18 cellular contexts compared by ENCODE assay signal in the genomic region with DNA sequence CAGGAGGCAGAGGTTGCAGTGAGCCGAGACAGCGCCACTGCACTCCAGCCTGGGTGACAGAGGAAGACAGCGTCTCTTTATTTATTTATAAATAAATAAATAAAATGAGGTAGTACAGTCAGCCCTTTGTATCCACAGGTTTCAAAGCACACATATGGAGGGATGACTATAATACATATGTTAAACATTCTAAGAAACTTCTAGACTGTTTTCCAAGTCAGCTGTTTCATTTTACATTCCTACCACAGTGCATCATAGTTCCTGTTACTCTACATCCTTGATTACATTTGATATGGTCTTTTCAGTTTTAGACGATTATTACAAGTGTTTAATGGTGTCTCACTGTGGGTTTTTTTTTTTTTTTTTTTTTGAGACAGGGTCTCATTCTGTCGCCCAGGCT.
DNase-seq lines count a peak whose midpoint lies in the region; ATAC-seq and TF ChIP-seq lines count a peak whose summit lies in the region.
"Had no signal": no experiment of that assay in that cellular context is flagged by ENCODE, and none has a peak within 500 bp of the region (broad histone marks: within the 10 kb centered on the region; RNA-seq: fewer than 3 reads in every experiment).

No MANE protein-coding gene starts in this region.

- peaks cover 2% of the 10 kb centered on the region; the same call in 1 of the 2 replicates for H3K4me1 ChIP-seq in IMR-90 (ENCODE audit: control insufficient read depth, insufficient read depth, low read length)
- H3K4me1 ChIP-seq in foreskin keratinocyte = peaks cover 15% of the 10 kb centered on the region
- H3K4me1 ChIP-seq: A549, Caco-2 had no signal

- DNase-seq in IMR-90 (peak; percentile 75), epithelial cell of prostate (ENCODE audit: low read depth, low spot score) (no peak), foreskin keratinocyte (no peak), LoVo (ENCODE audit: low spot score) (no peak), NK-92 (lab: John Stamatoyannopoulos, UW; ENCODE audit: unreplicated experiment) (no peak)
- no peak for DNase-seq in stimulated activated naive CD8-positive, alpha-beta T cell treated with anti-CD3 and anti-CD28 coated beads, Interleukin-15, amount 100 ng/mL, for 72 hours
- DNase-seq: AML-193; Caco-2; Calu3; CD4-positive, alpha-beta T cell; CD8-positive, alpha-beta T cell; DMS79 treated with DMSO at 0.1 percent for 48 hours; GF-D8 had no signal

- peaks cover 9% of the 10 kb centered on the region for H3K36me3 ChIP-seq in IMR-90 (ENCODE audit: control insufficient read depth, insufficient read depth, low read length)

- no peak overlapping the region for H3K4me3 Mint-ChIP-seq in stimulated activated naive CD8-positive, alpha-beta T cell treated with anti-CD3 and anti-CD28 coated beads, Interleukin-15, amount 100 ng/mL, for 72 hours
- H3K4me3 Mint-ChIP-seq: B cell; CD4-positive, alpha-beta T cell; CD8-positive, alpha-beta T cell had no signal

- no peak overlapping the region for H3K4me3 ChIP-seq in IMR-90 (ENCODE audit: insufficient read depth, low read depth, low read length)
- H3K4me3 ChIP-seq: A549; BLaER1 treated with 17β-estradiol and CSF1 and Interleukin-3, amounts not matched to agents 10 nM and 100 nM had no signal

- H3K18ac ChIP-seq in IMR-90 (ENCODE audit: low read depth, low read length) = no peak overlapping the region

- H4K91ac ChIP-seq in IMR-90 (ENCODE audit: insufficient read depth, low read depth, low read length) = no peak overlapping the region

- H2BK15ac ChIP-seq in IMR-90 (ENCODE audit: low read depth, low read length) = no peak overlapping the region

- no peak overlapping the region for H2AFZ ChIP-seq in IMR-90 (replicated peaks; ENCODE audit: low read length, poor library complexity)

- TF ChIP-seq POLR2A in IMR-90 (IDR thresholded peaks at IDR 0.05; ENCODE audit: low read depth, low read length) = no peak

- no peak overlapping the region for H3K4ac ChIP-seq in IMR-90 (ENCODE audit: low read depth, low read length)

- peaks cover 4% of the 10 kb centered on the region; the same call in 1 of the 2 replicates for H3K9me1 ChIP-seq in IMR-90 (ENCODE audit: insufficient read depth, low read length)

- H4K8ac ChIP-seq in IMR-90 (ENCODE audit: low read depth in 2 of 2, low read length in 2 of 2) = no peak overlapping the region

- H3K56ac ChIP-seq in IMR-90 (ENCODE audit: extremely low read depth, insufficient read depth, low read length) = no peak overlapping the region

- H2AK9ac ChIP-seq in IMR-90 (replicated peaks; ENCODE audit: low read depth, low read length, poor library complexity) = no peak overlapping the region

- H2BK20ac ChIP-seq in IMR-90 (ENCODE audit: low read depth, low read length) = no peak overlapping the region

- H4K5ac ChIP-seq in IMR-90 (ENCODE audit: low read depth, low read length) = no peak overlapping the region

- H3K27ac Mint-ChIP-seq in stimulated activated naive CD8-positive, alpha-beta T cell treated with anti-CD3 and anti-CD28 coated beads, Interleukin-15, amount 100 ng/mL, for 72 hours = no peak overlapping the region
- H3K27ac Mint-ChIP-seq: B cell; CD4-positive, alpha-beta T cell; CD8-positive, alpha-beta T cell had no signal

- intact Hi-C loops in IMR-90 (cut with micrococcal nuclease) = no loop called here

- no TSS peak for BruUV-seq in IMR-90 (replicated peaks; lab: Mats Ljungman, UMichigan)

- TF ChIP-seq CTCF in IMR-90 (conservative IDR thresholded peaks at IDR 0.05; ENCODE audit: low read depth, low read length) (no peak), foreskin keratinocyte (conservative IDR thresholded peaks at IDR 0.05) (no peak)

- TF ChIP-seq RAD21 in IMR-90 (IDR thresholded peaks at IDR 0.05; ENCODE audit: low read length) = no peak

- H3K27ac ChIP-seq in IMR-90 (ENCODE audit: insufficient read depth, low read length) = no peak overlapping the region
- peak overlapping the region; percentile 32 for H3K27ac ChIP-seq in epithelial cell of prostate
- H3K27ac ChIP-seq in foreskin keratinocyte = no peak overlapping the region
- H3K27ac ChIP-seq: 22Rv1; A549; BLaER1 treated with 17β-estradiol and CSF1 and Interleukin-3, amounts not matched to agents 10 nM and 100 nM; C4-2B had no signal

- H2BK120ac ChIP-seq in IMR-90 (ENCODE audit: low read depth, low read length) = no peak overlapping the region

- ATAC-seq in IMR-90 (ENCODE audit: low read depth) (peak; percentile 71), foreskin keratinocyte (peak; percentile 54)
- ATAC-seq in stimulated activated naive CD8-positive, alpha-beta T cell treated with anti-CD3 and anti-CD28 coated beads, Interleukin-15, amount 100 ng/mL, for 72 hours = no peak
- ATAC-seq: A549; CD8-positive, alpha-beta T cell had no signal

- POLR2A ChIA-PET in IMR-90 (lab: Charles Lee; ENCODE audit: unreplicated experiment) = no interaction called here

- in situ Hi-C loops in IMR-90 (cut with MboI; ENCODE audit: low sequenced_read_pairs) = loop anchor here (25.0 kb wide), 1 partner anchor 382 kb away; the partner anchor contains the start of gene KLHL29

- no peak overlapping the region for H3K14ac ChIP-seq in IMR-90 (replicated peaks; ENCODE audit: low read depth, low read length)

- CTCF ChIA-PET in IMR-90 (lab: Yijun Ruan, JAX) = no interaction called here

- no CpG with 5 or more reads among the region's 5 CpGs for WGBS in IMR-90 (ENCODE audit: extremely low coverage in 2 of 2, insufficient read length in 1 of 2), 2 experiments

- no peak overlapping the region for H2AK5ac ChIP-seq in IMR-90 (ENCODE audit: low read depth, low read length)

- no peaks in the 10 kb centered on the region for H3K9me3 Mint-ChIP-seq in stimulated activated naive CD8-positive, alpha-beta T cell treated with anti-CD3 and anti-CD28 coated beads, Interleukin-15, amount 100 ng/mL, for 72 hours
- H3K9me3 Mint-ChIP-seq: CD8-positive, alpha-beta T cell had no signal

- no peaks in the 10 kb centered on the region for H3K27me3 Mint-ChIP-seq in stimulated activated naive CD8-positive, alpha-beta T cell treated with anti-CD3 and anti-CD28 coated beads, Interleukin-15, amount 100 ng/mL, for 72 hours
- H3K27me3 Mint-ChIP-seq: B cell; CD4-positive, alpha-beta T cell had no signal

- no peaks in the 10 kb centered on the region for H4K20me1 ChIP-seq in IMR-90 (ENCODE audit: insufficient read depth, low read length)
- H4K20me1 ChIP-seq: BLaER1 treated with 17β-estradiol and CSF1 and Interleukin-3, amounts not matched to agents 10 nM and 100 nM had no signal

- H3K23ac ChIP-seq in IMR-90 (ENCODE audit: low read depth, low read length) = no peak overlapping the region

- H3K27me3 ChIP-seq in IMR-90 (ENCODE audit: control insufficient read depth, insufficient read depth, low read length) = no peaks in the 10 kb centered on the region
- no peaks in the 10 kb centered on the region for H3K27me3 ChIP-seq in foreskin keratinocyte
- H3K27me3 ChIP-seq: BLaER1 treated with 17β-estradiol and CSF1 and Interleukin-3, amounts not matched to agents 10 nM and 100 nM had no signal

- no peaks in the 10 kb centered on the region; a peak in 1 of 4 replicates for H3K79me1 ChIP-seq in IMR-90 (ENCODE audit: low read depth in 1 of 2, low read length in 2 of 2)

- H3K9me3 ChIP-seq in IMR-90 (ENCODE audit: control insufficient read depth, insufficient read depth, low read length) = no peaks in the 10 kb centered on the region
- H3K9me3 ChIP-seq: A549 had no signal

- H2BK5ac ChIP-seq in IMR-90 (ENCODE audit: low read depth, low read length, poor library complexity, severe bottlenecking) = no peak overlapping the region

- dilution Hi-C loops in IMR-90 (cut with HindIII; ENCODE audit: low sequenced_read_pairs, unreplicated experiment) = no loop called here

- H3K9ac ChIP-seq in IMR-90 (ENCODE audit: low read depth, low read length) = no peak overlapping the region
- H3K9ac ChIP-seq: BLaER1 treated with 17β-estradiol and CSF1 and Interleukin-3, amounts not matched to agents 10 nM and 100 nM had no signal

- H3K4me2 ChIP-seq in IMR-90 (ENCODE audit: low read depth, low read length) = no peak overlapping the region
- H3K4me2 ChIP-seq: A549; BLaER1 treated with 17β-estradiol and CSF1 and Interleukin-3, amounts not matched to agents 10 nM and 100 nM had no signal

- no peaks in the 10 kb centered on the region for H3K4me1 Mint-ChIP-seq in stimulated activated naive CD8-positive, alpha-beta T cell treated with anti-CD3 and anti-CD28 coated beads, Interleukin-15, amount 100 ng/mL, for 72 hours

TF ChIP-seq in IMR-90, 13 proteins besides CTCF, POLR2A, EP300 and RAD21:
- TF ChIP-seq, protein P1, sequence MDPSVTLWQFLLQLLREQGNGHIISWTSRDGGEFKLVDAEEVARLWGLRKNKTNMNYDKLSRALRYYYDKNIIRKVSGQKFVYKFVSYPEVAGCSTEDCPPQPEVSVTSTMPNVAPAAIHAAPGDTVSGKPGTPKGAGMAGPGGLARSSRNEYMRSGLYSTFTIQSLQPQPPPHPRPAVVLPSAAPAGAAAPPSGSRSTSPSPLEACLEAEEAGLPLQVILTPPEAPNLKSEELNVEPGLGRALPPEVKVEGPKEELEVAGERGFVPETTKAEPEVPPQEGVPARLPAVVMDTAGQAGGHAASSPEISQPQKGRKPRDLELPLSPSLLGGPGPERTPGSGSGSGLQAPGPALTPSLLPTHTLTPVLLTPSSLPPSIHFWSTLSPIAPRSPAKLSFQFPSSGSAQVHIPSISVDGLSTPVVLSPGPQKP (IDR thresholded peaks at IDR 0.05; ENCODE audit: borderline replicate concordance, low read depth, low read length) = no peak
- TF ChIP-seq CEBPB (IDR thresholded peaks at IDR 0.05; ENCODE audit: low read depth, low read length) (no peak), RCOR1 (IDR thresholded peaks at IDR 0.05; ENCODE audit: insufficient replicate concordance, low read length) (no peak)
